1 cellular context compared by ENCODE assay signal in the genomic region with DNA sequence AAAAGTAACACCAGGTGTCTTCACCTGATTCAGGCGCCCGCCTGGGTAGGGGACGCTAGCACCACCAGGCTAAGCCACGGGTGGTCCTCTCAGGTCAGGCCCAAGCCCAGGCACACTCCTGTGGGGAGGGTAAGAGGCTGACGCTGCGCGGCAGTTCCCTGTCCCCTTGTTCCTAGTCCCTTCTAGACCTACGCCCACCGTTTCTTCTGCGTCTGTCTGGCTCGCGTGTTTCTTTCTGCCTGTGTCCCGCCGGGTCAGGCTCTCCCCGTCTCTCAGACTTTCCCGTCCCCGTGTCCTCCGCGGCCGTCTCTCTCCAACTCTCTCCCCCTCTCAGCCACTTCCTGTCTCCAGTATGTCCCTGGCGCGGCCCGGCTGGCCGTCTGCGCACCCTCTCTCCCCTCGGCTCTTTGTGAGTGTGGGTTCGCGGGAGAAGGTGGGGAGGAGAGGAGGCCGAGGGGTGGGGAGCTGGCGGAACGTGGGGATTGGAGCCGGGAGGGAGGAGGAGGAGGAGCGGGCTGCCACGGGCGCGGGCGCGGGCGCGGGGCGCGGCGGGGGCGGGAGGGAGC.
TF ChIP-seq lines count a peak whose summit lies in the region.

No MANE protein-coding gene starts in this region.

TF ChIP-seq in K562, 482 proteins besides CTCF, POLR2A, EP300 and RAD21 (continued from another document and continues in another):
- TF ChIP-seq, protein P1, sequence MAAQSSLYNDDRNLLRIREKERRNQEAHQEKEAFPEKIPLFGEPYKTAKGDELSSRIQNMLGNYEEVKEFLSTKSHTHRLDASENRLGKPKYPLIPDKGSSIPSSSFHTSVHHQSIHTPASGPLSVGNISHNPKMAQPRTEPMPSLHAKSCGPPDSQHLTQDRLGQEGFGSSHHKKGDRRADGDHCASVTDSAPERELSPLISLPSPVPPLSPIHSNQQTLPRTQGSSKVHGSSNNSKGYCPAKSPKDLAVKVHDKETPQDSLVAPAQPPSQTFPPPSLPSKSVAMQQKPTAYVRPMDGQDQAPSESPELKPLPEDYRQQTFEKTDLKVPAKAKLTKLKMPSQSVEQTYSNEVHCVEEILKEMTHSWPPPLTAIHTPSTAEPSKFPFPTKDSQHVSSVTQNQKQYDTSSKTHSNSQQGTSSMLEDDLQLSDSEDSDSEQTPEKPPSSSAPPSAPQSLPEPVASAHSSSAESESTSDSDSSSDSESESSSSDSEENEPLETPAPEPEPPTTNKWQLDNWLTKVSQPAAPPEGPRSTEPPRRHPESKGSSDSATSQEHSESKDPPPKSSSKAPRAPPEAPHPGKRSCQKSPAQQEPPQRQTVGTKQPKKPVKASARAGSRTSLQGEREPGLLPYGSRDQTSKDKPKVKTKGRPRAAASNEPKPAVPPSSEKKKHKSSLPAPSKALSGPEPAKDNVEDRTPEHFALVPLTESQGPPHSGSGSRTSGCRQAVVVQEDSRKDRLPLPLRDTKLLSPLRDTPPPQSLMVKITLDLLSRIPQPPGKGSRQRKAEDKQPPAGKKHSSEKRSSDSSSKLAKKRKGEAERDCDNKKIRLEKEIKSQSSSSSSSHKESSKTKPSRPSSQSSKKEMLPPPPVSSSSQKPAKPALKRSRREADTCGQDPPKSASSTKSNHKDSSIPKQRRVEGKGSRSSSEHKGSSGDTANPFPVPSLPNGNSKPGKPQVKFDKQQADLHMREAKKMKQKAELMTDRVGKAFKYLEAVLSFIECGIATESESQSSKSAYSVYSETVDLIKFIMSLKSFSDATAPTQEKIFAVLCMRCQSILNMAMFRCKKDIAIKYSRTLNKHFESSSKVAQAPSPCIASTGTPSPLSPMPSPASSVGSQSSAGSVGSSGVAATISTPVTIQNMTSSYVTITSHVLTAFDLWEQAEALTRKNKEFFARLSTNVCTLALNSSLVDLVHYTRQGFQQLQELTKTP (IDR thresholded peaks at IDR 0.05; ENCODE audit: low read depth in 1 of 2, partially characterized antibody in 2 of 2) = peak in 1 of 2 experiments; percentile 58
- TF ChIP-seq KDM5B (IDR thresholded peaks at IDR 0.05; ENCODE audit: insufficient replicate concordance, low read depth, low read length) = peak; percentile 33
- TF ChIP-seq, protein P2, sequence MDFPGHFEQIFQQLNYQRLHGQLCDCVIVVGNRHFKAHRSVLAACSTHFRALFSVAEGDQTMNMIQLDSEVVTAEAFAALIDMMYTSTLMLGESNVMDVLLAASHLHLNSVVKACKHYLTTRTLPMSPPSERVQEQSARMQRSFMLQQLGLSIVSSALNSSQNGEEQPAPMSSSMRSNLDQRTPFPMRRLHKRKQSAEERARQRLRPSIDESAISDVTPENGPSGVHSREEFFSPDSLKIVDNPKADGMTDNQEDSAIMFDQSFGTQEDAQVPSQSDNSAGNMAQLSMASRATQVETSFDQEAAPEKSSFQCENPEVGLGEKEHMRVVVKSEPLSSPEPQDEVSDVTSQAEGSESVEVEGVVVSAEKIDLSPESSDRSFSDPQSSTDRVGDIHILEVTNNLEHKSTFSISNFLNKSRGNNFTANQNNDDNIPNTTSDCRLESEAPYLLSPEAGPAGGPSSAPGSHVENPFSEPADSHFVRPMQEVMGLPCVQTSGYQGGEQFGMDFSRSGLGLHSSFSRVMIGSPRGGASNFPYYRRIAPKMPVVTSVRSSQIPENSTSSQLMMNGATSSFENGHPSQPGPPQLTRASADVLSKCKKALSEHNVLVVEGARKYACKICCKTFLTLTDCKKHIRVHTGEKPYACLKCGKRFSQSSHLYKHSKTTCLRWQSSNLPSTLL (IDR thresholded peaks at IDR 0.05) = peak; percentile 47; the same call in 1 of the 2 replicates
- TF ChIP-seq HDAC2 (IDR thresholded peaks at IDR 0.05) = peak; percentile 29; the same call in 1 of the 2 replicates
- TF ChIP-seq ZFP30 (CRISPR knock-in tag; IDR thresholded peaks at IDR 0.05; ENCODE audit: borderline replicate concordance) = no peak
- TF ChIP-seq ZFX (CRISPR knock-in tag; IDR thresholded peaks at IDR 0.05) = peak; percentile 46; the same call in 1 of the 2 replicates
- TF ChIP-seq CC2D1A (IDR thresholded peaks at IDR 0.05) = peak; percentile 38; the same call in 1 of the 2 replicates
- TF ChIP-seq EP400 (IDR thresholded peaks at IDR 0.05) = no peak
- TF ChIP-seq HCFC1 (IDR thresholded peaks at IDR 0.05; ENCODE audit: low read depth, low read length) = 0 out of 2 replicates have a peak, but pooled peaks have one; percentile 3
- peak; percentile 35; the same call in 1 of the 2 replicates for TF ChIP-seq SAFB (IDR thresholded peaks at IDR 0.05; ENCODE audit: borderline replicate concordance, low read depth, low read length)
- peak; percentile 78 for TF ChIP-seq NKRF (IDR thresholded peaks at IDR 0.05; ENCODE audit: borderline replicate concordance)
- peak; percentile 74 for TF ChIP-seq POLR2B (IDR thresholded peaks at IDR 0.05; ENCODE audit: low read depth, partially characterized antibody)
- TF ChIP-seq THRAP3 (IDR thresholded peaks at IDR 0.05; ENCODE audit: borderline replicate concordance) = no peak
- peak; percentile 83 for TF ChIP-seq ZBTB2 (IDR thresholded peaks at IDR 0.05)
- peak; percentile 64; the same call in 1 of the 2 replicates for TF ChIP-seq PML (IDR thresholded peaks at IDR 0.05; ENCODE audit: low read length)
- peak; percentile 52 to 79; a peak in 3 of 4 replicates for TF ChIP-seq MAZ (CRISPR knock-in tag; conservative IDR thresholded peaks at IDR 0.05 in 1 of 2, IDR thresholded peaks at IDR 0.05 in 1 of 2)
- TF ChIP-seq FOXK1 (CRISPR knock-in tag; IDR thresholded peaks at IDR 0.05; ENCODE audit: borderline replicate concordance) = 0 out of 2 replicates have a peak, but pooled peaks have one; percentile 43
- no peak for TF ChIP-seq ZKSCAN1 (IDR thresholded peaks at IDR 0.05; ENCODE audit: low read depth, low read length)
- TF ChIP-seq MAX (CRISPR knock-in tag; IDR thresholded peaks at IDR 0.05) = 0 out of 2 replicates have a peak, but pooled peaks have one; percentile 31
- TF ChIP-seq SMARCE1 (IDR thresholded peaks at IDR 0.05) = peak; percentile 45; the same call in 1 of the 2 replicates
- peak; percentile 56; the same call in 1 of the 2 replicates for TF ChIP-seq HLTF (IDR thresholded peaks at IDR 0.05)
- TF ChIP-seq, protein P3, sequence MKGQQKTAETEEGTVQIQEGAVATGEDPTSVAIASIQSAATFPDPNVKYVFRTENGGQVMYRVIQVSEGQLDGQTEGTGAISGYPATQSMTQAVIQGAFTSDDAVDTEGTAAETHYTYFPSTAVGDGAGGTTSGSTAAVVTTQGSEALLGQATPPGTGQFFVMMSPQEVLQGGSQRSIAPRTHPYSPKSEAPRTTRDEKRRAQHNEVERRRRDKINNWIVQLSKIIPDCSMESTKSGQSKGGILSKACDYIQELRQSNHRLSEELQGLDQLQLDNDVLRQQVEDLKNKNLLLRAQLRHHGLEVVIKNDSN (CRISPR knock-in tag; IDR thresholded peaks at IDR 0.05) = 0 out of 2 replicates have a peak, but pooled peaks have one; percentile 7
- 0 out of 2 replicates have a peak, but pooled peaks have one; percentile 7 for TF ChIP-seq SNIP1 (IDR thresholded peaks at IDR 0.05; ENCODE audit: low read depth)
- TF ChIP-seq, protein P4, sequence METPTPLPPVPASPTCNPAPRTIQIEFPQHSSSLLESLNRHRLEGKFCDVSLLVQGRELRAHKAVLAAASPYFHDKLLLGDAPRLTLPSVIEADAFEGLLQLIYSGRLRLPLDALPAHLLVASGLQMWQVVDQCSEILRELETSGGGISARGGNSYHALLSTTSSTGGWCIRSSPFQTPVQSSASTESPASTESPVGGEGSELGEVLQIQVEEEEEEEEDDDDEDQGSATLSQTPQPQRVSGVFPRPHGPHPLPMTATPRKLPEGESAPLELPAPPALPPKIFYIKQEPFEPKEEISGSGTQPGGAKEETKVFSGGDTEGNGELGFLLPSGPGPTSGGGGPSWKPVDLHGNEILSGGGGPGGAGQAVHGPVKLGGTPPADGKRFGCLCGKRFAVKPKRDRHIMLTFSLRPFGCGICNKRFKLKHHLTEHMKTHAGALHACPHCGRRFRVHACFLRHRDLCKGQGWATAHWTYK (CRISPR knock-in tag; IDR thresholded peaks at IDR 0.05) = 0 out of 2 replicates have a peak, but pooled peaks have one; percentile 48
- 0 out of 2 replicates have a peak, but pooled peaks have one; percentile 22 for TF ChIP-seq ERF (CRISPR knock-in tag; IDR thresholded peaks at IDR 0.05)
- TF ChIP-seq TOE1 (IDR thresholded peaks at IDR 0.05; ENCODE audit: borderline replicate concordance) = 0 out of 2 replicates have a peak, but pooled peaks have one; percentile 45
- TF ChIP-seq TOE1 (CRISPR knock-in tag; IDR thresholded peaks at IDR 0.05; ENCODE audit: borderline replicate concordance, low read depth) = no peak
- 0 out of 2 replicates have a peak, but pooled peaks have one; percentile 22 for TF ChIP-seq BCOR (IDR thresholded peaks at IDR 0.05)
- peak; percentile 26; the same call in 1 of the 2 replicates for TF ChIP-seq GMEB1 (CRISPR knock-in tag; IDR thresholded peaks at IDR 0.05)
- 0 out of 2 replicates have a peak, but pooled peaks have one; percentile 30 for TF ChIP-seq ZNF75A (CRISPR knock-in tag; IDR thresholded peaks at IDR 0.05)
- peak; percentile 47; the same call in 1 of the 2 replicates for TF ChIP-seq NBN (IDR thresholded peaks at IDR 0.05; ENCODE audit: low read depth)
- peak; percentile 85 for TF ChIP-seq ZBTB26 (CRISPR knock-in tag; IDR thresholded peaks at IDR 0.05)
- peak; percentile 54 for TF ChIP-seq NCOA1 (IDR thresholded peaks at IDR 0.05; ENCODE audit: low read depth)
- TF ChIP-seq ZNF197 (CRISPR knock-in tag; IDR thresholded peaks at IDR 0.05; ENCODE audit: low read depth) = 0 out of 2 replicates have a peak, but pooled peaks have one; percentile 31
- peak; percentile 30; the same call in 1 of the 2 replicates for TF ChIP-seq HES1 (IDR thresholded peaks at IDR 0.05; ENCODE audit: low read depth)
